ENCODE assay signal across 23 cellular contexts in genomic region chr19:56083668-56084067, GRCh38.
"Had no signal": no experiment of that assay in that cellular context is flagged by ENCODE, and none has a peak within 500 bp of the region (broad histone marks: within the 10 kb centered on the region; RNA-seq: fewer than 3 reads in every experiment).

No MANE protein-coding gene starts in this region.

- H3K4me3 ChIP-seq: adrenal gland, ascending aorta, left lung, ovary, psoas muscle, right atrium auricular region, thoracic aorta had no signal

- DNase-seq: activated CD4-positive, alpha-beta T cell treated with anti-CD3 and anti-CD28 coated beads for 1 hour; activated CD4-positive, alpha-beta T cell treated with anti-CD3 and anti-CD28 coated beads, Interleukin-2, amount 50 U/mL, for 1 hour; activated gamma-delta T cell treated with Interleukin-2 at 50 U/mL for 16 hours; activated T-cell treated with anti-CD3 and anti-CD28 coated beads, Interleukin-2, amount 50 U/mL, for 1 hour; adrenal gland; brain microvascular endothelial cell; caudate nucleus; dermis blood vessel endothelial cell; effector CD8-positive, alpha-beta T cell; foreskin melanocyte; immature natural killer cell; left lung; naive thymus-derived CD8-positive, alpha-beta T cell; ovary; psoas muscle; stimulated activated CD4-positive, alpha-beta T cell treated with anti-CD3 and anti-CD28 coated beads, Interleukin-4, amount 100 ng/mL, for 24 hours; stimulated activated naive CD4-positive, alpha-beta T cell treated with Interleukin-2 at 50 U/mL for 16 hours; WERI-Rb-1 had no signal

- H3K27ac ChIP-seq: adrenal gland, ascending aorta, brain microvascular endothelial cell, left lung, ovary, psoas muscle, right atrium auricular region, thoracic aorta, WERI-Rb-1 had no signal

- H3K9me3 ChIP-seq: adrenal gland, ascending aorta, left lung, ovary, psoas muscle, right atrium auricular region, thoracic aorta had no signal

- H3K36me3 ChIP-seq: ovary had no signal

- ATAC-seq: esophagus mucosa; left lung; naive thymus-derived CD8-positive, alpha-beta T cell; psoas muscle had no signal

- H3K27me3 ChIP-seq: adrenal gland, ascending aorta, brain microvascular endothelial cell, ovary, right atrium auricular region had no signal

- FAIRE-seq: TTC549 had no signal
